ENCODE assay signal across 18 cellular contexts in genomic region chr4:100966846-100967245, GRCh38.
DNase-seq lines count a peak whose midpoint lies in the region; TF ChIP-seq lines count a peak whose summit lies in the region.
"Had no signal": no experiment of that assay in that cellular context is flagged by ENCODE, and none has a peak within 500 bp of the region (broad histone marks: within the 10 kb centered on the region; RNA-seq: fewer than 3 reads in every experiment).

No MANE protein-coding gene starts in this region.

- H3K9me3 ChIP-seq in HUES64 (ENCODE audit: insufficient read depth, low read depth, low read length) (no peaks in the 10 kb centered on the region), endodermal cell (ENCODE audit: control insufficient read depth, low read length) (no peaks in the 10 kb centered on the region)
- H3K9me3 ChIP-seq: A549, HAP-1 had no signal

- 82% methylated on average over 4 of the region's 4 CpGs for WGBS in HUES64
- 86 to 93% methylated on average over 3 to 4 of the region's 4 CpGs for WGBS in endodermal cell (ENCODE audit: insufficient coverage in 1 of 2, insufficient read length in 1 of 2), 2 experiments
- no CpG with 5 or more reads among the region's 4 CpGs for WGBS in mesendoderm (ENCODE audit: extremely low coverage, insufficient coverage, low lambda C conversion rate)

- no peak overlapping the region for H2BK5ac ChIP-seq in mesendoderm (ENCODE audit: low read length)

- H3K4ac ChIP-seq in mesendoderm (ENCODE audit: low read depth, low read length): no peak overlapping the region

- H3K79me1 ChIP-seq in mesendoderm (ENCODE audit: low read length): no peaks in the 10 kb centered on the region

- TF ChIP-seq CTCF in endodermal cell (conservative IDR thresholded peaks at IDR 0.05): no peak

- H3K79me2 ChIP-seq in mesendoderm (ENCODE audit: control insufficient read depth, insufficient read depth, low read length): no peaks in the 10 kb centered on the region

- H3K36me3 ChIP-seq in HUES64 (ENCODE audit: insufficient read depth, low read length): no peaks in the 10 kb centered on the region
- no peaks in the 10 kb centered on the region for H3K36me3 ChIP-seq in endodermal cell (ENCODE audit: control insufficient read depth, insufficient read depth, low read length)
- no peaks in the 10 kb centered on the region for H3K36me3 ChIP-seq in mesendoderm (ENCODE audit: control insufficient read depth, insufficient read depth, low read length)
- H3K36me3 ChIP-seq: BLaER1, HAP-1 had no signal

- no peak overlapping the region for H2BK15ac ChIP-seq in mesendoderm (replicated peaks; ENCODE audit: low read depth)

- H3K4me3 ChIP-seq in HUES64 (ENCODE audit: low read length): no peak overlapping the region
- no peak overlapping the region for H3K4me3 ChIP-seq in endodermal cell (ENCODE audit: low read length)
- no peak overlapping the region for H3K4me3 ChIP-seq in mesendoderm (ENCODE audit: low read length)
- H3K4me3 ChIP-seq: A549, BLaER1, HAP-1 had no signal

- H2AK5ac ChIP-seq in mesendoderm (ENCODE audit: low read length): no peak overlapping the region

- H3K27ac ChIP-seq in HUES64 (ENCODE audit: low read depth, low read length) (no peak overlapping the region), endodermal cell (ENCODE audit: low read depth, low read length) (no peak overlapping the region), mesendoderm (ENCODE audit: low read depth, low read length) (no peak overlapping the region)
- H3K27ac ChIP-seq: 22Rv1, A549, BLaER1 had no signal

- H3K4me1 ChIP-seq in HUES64 (ENCODE audit: insufficient read depth, low read length) (peaks cover 9% of the 10 kb centered on the region), endodermal cell (ENCODE audit: control insufficient read depth, insufficient read depth, low read length) (no peaks in the 10 kb centered on the region), mesendoderm (ENCODE audit: control insufficient read depth, low read depth, low read length) (no peaks in the 10 kb centered on the region)
- H3K4me1 ChIP-seq: A549, BLaER1, HAP-1 had no signal

- peak overlapping the region; percentile 21; the same call in 1 of the 2 replicates for H3K9ac ChIP-seq in HUES64 (ENCODE audit: low read depth, low read length)
- no peak overlapping the region for H3K9ac ChIP-seq in endodermal cell (ENCODE audit: extremely low read depth, low read length, poor library complexity, severe bottlenecking)
- no peak overlapping the region for H3K9ac ChIP-seq in mesendoderm (ENCODE audit: low read length)
- H3K9ac ChIP-seq: BLaER1 had no signal

- no peak overlapping the region for H4K5ac ChIP-seq in mesendoderm (ENCODE audit: low read length)

- H3K27ac Mint-ChIP-seq in endodermal cell: peak overlapping the region; percentile 22
- H3K27ac Mint-ChIP-seq: CD14-positive monocyte; CD4-positive, alpha-beta memory T cell had no signal

- peak; percentile 3 for DNase-seq in NCI-H2107 treated with DMSO at 0.1 percent for 48 hours (lab: John Stamatoyannopoulos, UW; ENCODE audit: unreplicated experiment)
- no peak for DNase-seq in NCI-H2107 (lab: John Stamatoyannopoulos, UW)
- DNase-seq in endodermal cell: no peak
- no peak for DNase-seq in mesendoderm
- no peak for DNase-seq in NCI-H1092 treated with DMSO at 0.1 percent for 48 hours (lab: John Stamatoyannopoulos, UW)
- no peak for DNase-seq in NCI-H748 (lab: John Stamatoyannopoulos, UW; ENCODE audit: unreplicated experiment)
- no peak for DNase-seq in COLO829 (ENCODE audit: low spot score)
- DNase-seq: AML-193; Calu3; CD4-positive, alpha-beta memory T cell; DMS79 treated with DMSO at 0.1 percent for 48 hours; GF-D8 had no signal

- no peaks in the 10 kb centered on the region for H3K27me3 Mint-ChIP-seq in endodermal cell (ENCODE audit: insufficient read depth)

- H3K4me2 ChIP-seq in mesendoderm (ENCODE audit: low read length): no peak overlapping the region
- H3K4me2 ChIP-seq: A549, BLaER1 had no signal

- no peak overlapping the region for H3K4me3 Mint-ChIP-seq in endodermal cell
- H3K4me3 Mint-ChIP-seq: CD14-positive monocyte; CD4-positive, alpha-beta memory T cell had no signal

- no peak overlapping the region for H3K23ac ChIP-seq in mesendoderm (ENCODE audit: low read length)

- H3K27me3 ChIP-seq in HUES64 (ENCODE audit: insufficient read depth, low read length) (no peaks in the 10 kb centered on the region), endodermal cell (ENCODE audit: control insufficient read depth, insufficient read depth, low read length, poor library complexity, severe bottlenecking) (no peaks in the 10 kb centered on the region), mesendoderm (ENCODE audit: insufficient read depth, low read length, poor library complexity) (no peaks in the 10 kb centered on the region)
- H3K27me3 ChIP-seq: BLaER1 had no signal

- H3K9me3 Mint-ChIP-seq in endodermal cell: no peaks in the 10 kb centered on the region
- H3K9me3 Mint-ChIP-seq: CD4-positive, alpha-beta memory T cell had no signal

- no peak overlapping the region for H3K18ac ChIP-seq in mesendoderm (ENCODE audit: low read length)

- no peak overlapping the region for H2BK120ac ChIP-seq in mesendoderm (ENCODE audit: low read depth, low read length)

- H3K56ac ChIP-seq in mesendoderm (ENCODE audit: low read length): peak overlapping the region; percentile 54

- no peak overlapping the region for H4K8ac ChIP-seq in mesendoderm (ENCODE audit: low read depth, low read length)

- peaks cover 9% of the 10 kb centered on the region for H3K4me1 Mint-ChIP-seq in endodermal cell
- H3K4me1 Mint-ChIP-seq: CD14-positive monocyte; CD4-positive, alpha-beta memory T cell had no signal

- H3K36me3 Mint-ChIP-seq in endodermal cell (ENCODE audit: low read depth): no peaks in the 10 kb centered on the region
- H3K36me3 Mint-ChIP-seq: CD14-positive monocyte; CD4-positive, alpha-beta memory T cell had no signal
